In the genomic region with DNA sequence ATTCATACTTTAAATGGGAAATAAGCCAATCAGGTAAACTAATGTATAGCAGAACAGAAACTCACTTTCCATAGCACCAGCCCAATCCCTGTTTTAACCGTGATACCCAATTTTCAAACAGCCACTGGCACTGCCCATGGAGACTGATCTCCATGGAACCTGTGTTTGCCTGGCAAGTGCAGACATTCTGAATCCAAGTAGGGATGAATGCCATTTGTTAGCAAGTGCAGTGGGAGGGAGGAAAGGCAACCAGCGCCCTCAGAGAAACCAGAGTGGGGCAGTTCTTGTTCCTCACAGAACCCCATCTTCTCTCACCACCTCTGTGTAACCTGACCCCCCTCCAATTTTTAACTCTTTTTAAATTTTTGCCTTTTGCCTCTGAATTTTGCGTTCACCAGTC, we compare ENCODE assay signal across 30 cellular contexts.
DNase-seq lines count a peak whose midpoint lies in the region; ATAC-seq lines count a peak whose summit lies in the region.
"Had no signal": no experiment of that assay in that cellular context is flagged by ENCODE, and none has a peak within 500 bp of the region (broad histone marks: within the 10 kb centered on the region; RNA-seq: fewer than 3 reads in every experiment).

No MANE protein-coding gene starts in this region.

- DNase-seq in Ammon's horn (ENCODE audit: low spot score) (peak; percentile 50), medulla oblongata (ENCODE audit: extremely low spot score) (peak; percentile 48), midbrain (lab: John Stamatoyannopoulos, UW) (peak; percentile 29), putamen (ENCODE audit: low spot score) (peak; percentile 15), NOMO-1 treated with dmso at 0.1 percent for 144 hours (lab: John Stamatoyannopoulos, UW; ENCODE audit: unreplicated experiment) (no peak), cerebellum (ENCODE audit: low spot score) (no peak)
- no peak for DNase-seq in activated CD4-positive, alpha-beta T cell treated with anti-CD3 and anti-CD28 coated beads, Interleukin-2, amount 10 ng/mL, durations not matched to agents 24 days and 14 days
- DNase-seq: 8988T; ACHN; AML-193; BE2C; Caco-2; Calu3; CD4-positive, alpha-beta memory T cell; CD4-positive, alpha-beta T cell; CD4-positive, CD25-positive, alpha-beta regulatory T cell; CD8-positive, alpha-beta memory T cell; CD8-positive, alpha-beta T cell; COR-L47; DMS 273 treated with DMSO at 0.1 percent for 48 hours; DMS153; DMS53; DMS79; DMS79 treated with DMSO at 0.1 percent for 48 hours; DND-41; EL had no signal

- no peaks in the 10 kb centered on the region for H3K27me3 Mint-ChIP-seq in activated CD4-positive, alpha-beta T cell treated with anti-CD3 and anti-CD28 coated beads, Interleukin-2, amount 10 ng/mL, durations not matched to agents 24 days and 14 days
- H3K27me3 Mint-ChIP-seq: B cell; CD4-positive, alpha-beta T cell; CD4-positive, CD25-positive, alpha-beta regulatory T cell had no signal

- H3K4me3 Mint-ChIP-seq in activated CD4-positive, alpha-beta T cell treated with anti-CD3 and anti-CD28 coated beads, Interleukin-2, amount 10 ng/mL, durations not matched to agents 24 days and 14 days, result no peak overlapping the region
- H3K4me3 Mint-ChIP-seq: B cell; CD14-positive monocyte; CD4-positive, alpha-beta memory T cell; CD4-positive, alpha-beta T cell; CD4-positive, CD25-positive, alpha-beta regulatory T cell; CD8-positive, alpha-beta memory T cell; CD8-positive, alpha-beta T cell had no signal

- no peaks in the 10 kb centered on the region for H3K36me3 Mint-ChIP-seq in activated CD4-positive, alpha-beta T cell treated with anti-CD3 and anti-CD28 coated beads, Interleukin-2, amount 10 ng/mL, durations not matched to agents 24 days and 14 days (ENCODE audit: low read depth)
- H3K36me3 Mint-ChIP-seq: CD14-positive monocyte; CD4-positive, alpha-beta memory T cell; CD4-positive, CD25-positive, alpha-beta regulatory T cell; CD8-positive, alpha-beta memory T cell; CD8-positive, alpha-beta T cell had no signal

- peaks cover 3% of the 10 kb centered on the region for H3K9me3 Mint-ChIP-seq in activated CD4-positive, alpha-beta T cell treated with anti-CD3 and anti-CD28 coated beads, Interleukin-2, amount 10 ng/mL, durations not matched to agents 24 days and 14 days

- H3K4me1 Mint-ChIP-seq in activated CD4-positive, alpha-beta T cell treated with anti-CD3 and anti-CD28 coated beads, Interleukin-2, amount 10 ng/mL, durations not matched to agents 24 days and 14 days, result no peaks in the 10 kb centered on the region
- H3K4me1 Mint-ChIP-seq: B cell; CD4-positive, alpha-beta memory T cell; CD8-positive, alpha-beta memory T cell had no signal

- intact Hi-C loops in activated CD4-positive, alpha-beta T cell treated with anti-CD3 and anti-CD28 coated beads, Interleukin-2, amount 10 ng/mL, durations not matched to agents 24 days and 14 days (cut with micrococcal nuclease), result no loop called here

- ATAC-seq in HG02852 (IDR thresholded peaks at IDR 0.05; ENCODE audit: unreplicated experiment), result no peak
- ATAC-seq: A549; CD8-positive, alpha-beta T cell had no signal

- no peak overlapping the region for H3K27ac Mint-ChIP-seq in activated CD4-positive, alpha-beta T cell treated with anti-CD3 and anti-CD28 coated beads, Interleukin-2, amount 10 ng/mL, durations not matched to agents 24 days and 14 days
- H3K27ac Mint-ChIP-seq: B cell; CD14-positive monocyte; CD4-positive, alpha-beta memory T cell; CD4-positive, alpha-beta T cell; CD4-positive, CD25-positive, alpha-beta regulatory T cell; CD8-positive, alpha-beta memory T cell; CD8-positive, alpha-beta T cell had no signal

Comparison
In these comparisons a context has a peak if more than half of its experiments do, and no peak if none do; other contexts are left out.
1. DNase-seq: peak in Ammon's horn (single experiment), medulla oblongata (single experiment), midbrain (single experiment) and putamen (single experiment); none in NOMO-1 treated with dmso at 0.1 percent for 144 hours (single experiment), activated CD4-positive, alpha-beta T cell treated with anti-CD3 and anti-CD28 coated beads, Interleukin-2, amount 10 ng/mL, durations not matched to agents 24 days and 14 days (single experiment) and cerebellum (single experiment).